In the genomic region with DNA sequence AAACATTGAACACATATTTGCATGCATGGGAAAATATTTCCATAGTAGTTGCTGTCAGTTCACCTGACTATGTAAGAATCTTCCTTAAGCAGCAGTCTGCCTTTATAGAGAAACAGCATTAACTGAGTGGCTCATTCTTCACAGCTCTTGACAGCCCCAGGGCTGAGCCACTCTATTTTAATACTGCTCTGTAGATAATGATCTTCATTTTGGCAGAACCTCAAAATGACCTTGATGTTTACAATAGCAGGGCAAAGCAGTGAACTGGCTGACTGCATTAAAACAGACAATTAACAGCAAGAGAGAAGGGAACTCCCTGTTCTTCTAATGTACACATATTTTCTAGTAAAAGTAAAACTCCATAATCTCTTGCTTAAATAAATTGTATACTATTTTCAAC, we compare ENCODE assay signal across 11 cellular contexts.
DNase-seq lines count a peak whose midpoint lies in the region; ATAC-seq and TF ChIP-seq lines count a peak whose summit lies in the region.
"Had no signal": no experiment of that assay in that cellular context is flagged by ENCODE, and none has a peak within 500 bp of the region (broad histone marks: within the 10 kb centered on the region; RNA-seq: fewer than 3 reads in every experiment).

No MANE protein-coding gene starts in this region.

- H3K27ac ChIP-seq in 22Rv1: peak overlapping the region; percentile 75
- peak overlapping the region; percentile 76 for H3K27ac ChIP-seq in VCaP
- H3K27ac ChIP-seq: parathyroid adenoma had no signal

- peak; percentile 85 for DNase-seq in NCI-H1105 (lab: John Stamatoyannopoulos, UW)
- DNase-seq in NCI-H2171 treated with DMSO at 0.1 percent for 48 hours (lab: John Stamatoyannopoulos, UW): peak; percentile 56
- DNase-seq in HuH-7.5 (ENCODE audit: low spot score): no peak
- DNase-seq in cerebellar nuclear complex (lab: John Stamatoyannopoulos, UW): no peak
- DNase-seq in NCI-H1930 (lab: John Stamatoyannopoulos, UW): no peak
- DNase-seq: KBM-7 had no signal

- no peak for ATAC-seq in HG02798 (IDR thresholded peaks at IDR 0.05; ENCODE audit: poor library complexity, unreplicated experiment)
- ATAC-seq: WTC11 had no signal

- no peak for TF ChIP-seq CTCF in 22Rv1 (IDR thresholded peaks at IDR 0.05)
- TF ChIP-seq CTCF in VCaP (conservative IDR thresholded peaks at IDR 0.05): no peak

Comparison
In these comparisons a context has a peak if more than half of its experiments do, and no peak if none do; other contexts are left out.
1. DNase-seq: peak in NCI-H1105 (single experiment) and NCI-H2171 treated with DMSO at 0.1 percent for 48 hours (single experiment); none in HuH-7.5 (single experiment), cerebellar nuclear complex (0 of 2) and NCI-H1930 (0 of 2).